Comparison of ENCODE assay signal across 35 cellular contexts in genomic region chr22:47497666-47498065, GRCh38.
"Had no signal": no experiment of that assay in that cellular context is flagged by ENCODE, and none has a peak within 500 bp of the region (broad histone marks: within the 10 kb centered on the region; RNA-seq: fewer than 3 reads in every experiment).

No MANE protein-coding gene starts in this region.

- H3K9me3 ChIP-seq: adrenal gland, body of pancreas had no signal

- H3K36me3 ChIP-seq: adrenal gland, brain microvascular endothelial cell, breast epithelium had no signal

- H3K4me1 ChIP-seq: adrenal gland, body of pancreas, breast epithelium had no signal

- H3K27me3 ChIP-seq: adrenal gland, body of pancreas, brain microvascular endothelial cell had no signal

- FAIRE-seq: astrocyte, TTC549 had no signal

- ATAC-seq: activated CD8-positive, alpha-beta T cell treated with anti-CD3 and anti-CD28 coated beads for 36 hours; activated naive CD4-positive, alpha-beta T cell treated with anti-CD3 and anti-CD28 coated beads, Interleukin-2, amount 50 U/mL, for 72 hours; activated T-cell treated with anti-CD3 and anti-CD28 coated beads, Interleukin-2, amount 50 U/mL, for 4 hours; activated T-cell treated with anti-CD3 and anti-CD28 coated beads, Interleukin-2, amount 50 U/mL, for 72 hours; activated T-helper 17 cell treated with anti-CD3 and anti-CD28 coated beads, Interleukin-2, amount 50 U/mL, for 72 hours; body of pancreas had no signal

- H3K4me3 ChIP-seq: adrenal gland, body of pancreas, breast epithelium had no signal

- DNase-seq: activated B cell treated with CpG ODN at 0.5 μM for 24 hours; activated CD4-positive, alpha-beta memory T cell treated with anti-CD3 and anti-CD28 coated beads for 36 hours; activated CD4-positive, alpha-beta T cell treated with anti-CD3 and anti-CD28 coated beads for 4 hours; activated CD4-positive, alpha-beta T cell treated with anti-CD3 and anti-CD28 coated beads, Interleukin-2, amount 10 ng/mL, durations not matched to agents 24 days and 14 days; activated CD4-positive, alpha-beta T cell treated with anti-CD3 and anti-CD28 coated beads, Interleukin-2, amount 50 U/mL, for 1 hour; activated CD4-positive, alpha-beta T cell treated with anti-CD3 and anti-CD28 coated beads, Interleukin-2, amount 50 U/mL, for 4 hours; activated CD4-positive, CD25-positive, alpha-beta regulatory T cell treated with anti-CD3 and anti-CD28 coated beads, Interleukin-2, amount 50 U/mL, for 72 hours; activated CD8-positive, alpha-beta memory T cell treated with anti-CD3 and anti-CD28 coated beads, Interleukin-2, amount 50 U/mL, for 4 hours; activated CD8-positive, alpha-beta T cell treated with anti-CD3 and anti-CD28 coated beads for 36 hours; activated effector memory CD4-positive, alpha-beta T cell treated with anti-CD3 and anti-CD28 coated beads, Interleukin-2, amount 50 U/mL, for 16 hours; activated gamma-delta T cell treated with Interleukin-2 at 50 U/mL for 16 hours; activated naive CD4-positive, alpha-beta T cell; activated naive CD4-positive, alpha-beta T cell treated with anti-CD3 and anti-CD28 coated beads for 36 hours; activated naive CD4-positive, alpha-beta T cell treated with anti-CD3 and anti-CD28 coated beads, Interleukin-2, amount 50 U/mL, for 16 hours; activated naive CD8-positive, alpha-beta T cell treated with anti-CD3 and anti-CD28 coated beads for 36 hours; activated T-cell treated with anti-CD3 and anti-CD28 coated beads for 4 hours; activated T-cell treated with anti-CD3 and anti-CD28 coated beads, Interleukin-2, amount 50 U/mL, for 1 hour; activated T-cell treated with anti-CD3 and anti-CD28 coated beads, Interleukin-2, amount 50 U/mL, for 4 hours; activated T-cell treated with anti-CD3 and anti-CD28 coated beads, Interleukin-2, amount 50 U/mL, for 72 hours; adrenal gland; amniotic stem cell; aorta; body of pancreas; brain microvascular endothelial cell; caudate nucleus; cerebellar nuclear complex; T-helper 1 cell; T-helper 2 cell; T-helper 9 cell had no signal

- H3K27ac ChIP-seq: adrenal gland, body of pancreas, brain microvascular endothelial cell, breast epithelium, VCaP had no signal
